10 cellular contexts compared by ENCODE assay signal in genomic region chr12:107356266-107356936, GRCh38.
DNase-seq lines count a peak whose midpoint lies in the region; FAIRE-seq and TF ChIP-seq lines count a peak whose summit lies in the region.
"Had no signal": no experiment of that assay in that cellular context is flagged by ENCODE, and none has a peak within 500 bp of the region (broad histone marks: within the 10 kb centered on the region; RNA-seq: fewer than 3 reads in every experiment).

No MANE protein-coding gene starts in this region.

- H4K20me1 ChIP-seq in BLaER1 treated with 17β-estradiol and CSF1 and Interleukin-3, amounts not matched to agents 10 nM and 100 nM, result no peaks in the 10 kb centered on the region; a peak in 1 of 22 replicates
- H4K20me1 ChIP-seq in keratinocyte (ENCODE audit: control insufficient read depth, extremely low read depth, insufficient read depth, low read length), result peaks cover 3% of the 10 kb centered on the region
- H4K20me1 ChIP-seq in neural progenitor cell (ENCODE audit: low read depth), result no peaks in the 10 kb centered on the region

- no peak overlapping the region for H3K9ac ChIP-seq in BLaER1 treated with 17β-estradiol and CSF1 and Interleukin-3, amounts not matched to agents 10 nM and 100 nM
- H3K9ac ChIP-seq in adipocyte (ENCODE audit: low read length) (no peak overlapping the region), keratinocyte (ENCODE audit: control insufficient read depth, extremely low read depth, insufficient read depth, low read length) (no peak overlapping the region), neural progenitor cell (no peak overlapping the region)

- peaks cover 0 to 12% (median 0%) of the 10 kb centered on the region in 11 experiments; a peak in 1 of 22 replicates for H3K36me3 ChIP-seq in BLaER1 treated with 17β-estradiol and CSF1 and Interleukin-3, amounts not matched to agents 10 nM and 100 nM
- no peaks in the 10 kb centered on the region for H3K36me3 ChIP-seq in adipocyte (ENCODE audit: control insufficient read depth, insufficient read depth, low read length, severe bottlenecking)
- H3K36me3 ChIP-seq in keratinocyte (ENCODE audit: control insufficient read depth in 2 of 2, extremely low read depth in 1 of 2, insufficient read depth in 2 of 2, low read length in 2 of 2), result no peaks in the 10 kb centered on the region
- no peaks in the 10 kb centered on the region for H3K36me3 ChIP-seq in CD8-positive, alpha-beta memory T cell (ENCODE audit: insufficient read depth, low read length)
- no peaks in the 10 kb centered on the region for H3K36me3 ChIP-seq in neural progenitor cell

- no peaks in the 10 kb centered on the region for H3K27me3 ChIP-seq in BLaER1 treated with 17β-estradiol and CSF1 and Interleukin-3, amounts not matched to agents 10 nM and 100 nM
- H3K27me3 ChIP-seq in adipocyte (replicated peaks; ENCODE audit: control insufficient read depth, insufficient read depth, low read length) (peaks cover 12% of the 10 kb centered on the region), keratinocyte (ENCODE audit: control insufficient read depth, extremely low read depth, insufficient read depth, low read length) (no peaks in the 10 kb centered on the region), neural progenitor cell (no peaks in the 10 kb centered on the region)
- H3K27me3 ChIP-seq in CD8-positive, alpha-beta memory T cell (ENCODE audit: insufficient read depth, low read length, poor library complexity, severe bottlenecking), result no peaks in the 10 kb centered on the region

- H3K27ac Mint-ChIP-seq in HFFc6 (no peak overlapping the region), neural progenitor cell (no peak overlapping the region)
- H3K27ac Mint-ChIP-seq in CD8-positive, alpha-beta memory T cell, result peak overlapping the region in 2 of 8 donors; percentile 8 to 47
- H3K27ac Mint-ChIP-seq: activated T-cell treated with anti-CD3 and anti-CD28 coated beads, Interleukin-2, amount 50 U/mL, for 24 hours; memory B cell had no signal

- peaks cover 29 to 78% (median 55%) of the 10 kb centered on the region in 10 experiments for H3K4me1 ChIP-seq in BLaER1 treated with 17β-estradiol and CSF1 and Interleukin-3, amounts not matched to agents 10 nM and 100 nM
- H3K4me1 ChIP-seq in adipocyte (ENCODE audit: control insufficient read depth, insufficient read depth, low read length) (peaks cover 18% of the 10 kb centered on the region), keratinocyte (ENCODE audit: control insufficient read depth, extremely low read depth, insufficient read depth, low read length) (peaks cover 45% of the 10 kb centered on the region), neural progenitor cell (no peaks in the 10 kb centered on the region)
- H3K4me1 ChIP-seq in CD8-positive, alpha-beta memory T cell (ENCODE audit: insufficient read depth, low read length), result peaks cover 28% of the 10 kb centered on the region

- peak overlapping the region in 2 of 11 experiments; percentile 31 to 35; a peak in 5 of 22 replicates for H3K27ac ChIP-seq in BLaER1 treated with 17β-estradiol and CSF1 and Interleukin-3, amounts not matched to agents 10 nM and 100 nM
- no peak overlapping the region for H3K27ac ChIP-seq in keratinocyte (ENCODE audit: control insufficient read depth, insufficient read depth, low read length)
- no peak overlapping the region for H3K27ac ChIP-seq in CD8-positive, alpha-beta memory T cell (ENCODE audit: low read depth, low read length)
- no peak overlapping the region for H3K27ac ChIP-seq in neural progenitor cell

- no peak overlapping the region for H3K4me3 ChIP-seq in BLaER1 treated with 17β-estradiol and CSF1 and Interleukin-3, amounts not matched to agents 10 nM and 100 nM
- H3K4me3 ChIP-seq in adipocyte (ENCODE audit: low read length) (no peak overlapping the region), keratinocyte (ENCODE audit: control insufficient read depth in 2 of 3, extremely low read depth in 1 of 3, insufficient read depth in 2 of 3, low read depth in 1 of 3, low read length in 3 of 3) (no peak overlapping the region), neural progenitor cell (no peak overlapping the region)
- H3K4me3 ChIP-seq in CD8-positive, alpha-beta memory T cell (ENCODE audit: low read length), result no peak overlapping the region

- DNase-seq in HFFc6 (peak; percentile 38), adipocyte (ENCODE audit: low read depth) (peak; percentile 59), keratinocyte (ENCODE audit: low read depth, low spot score) (no peak), cerebellar nuclear complex (lab: John Stamatoyannopoulos, UW) (no peak), neural progenitor cell (ENCODE audit: low spot score) (no peak)
- DNase-seq in CD8-positive, alpha-beta memory T cell, result no peak
- DNase-seq: activated T-cell treated with anti-CD3 and anti-CD28 coated beads, Interleukin-2, amount 50 U/mL, for 24 hours; head of caudate nucleus had no signal

- H3K4me2 ChIP-seq in BLaER1 treated with 17β-estradiol and CSF1 and Interleukin-3, amounts not matched to agents 10 nM and 100 nM, result peak overlapping the region in 8 of 11 experiments; percentile 9 to 97 (median 68); a peak in 12 of 22 replicates
- H3K4me2 ChIP-seq in keratinocyte (ENCODE audit: control insufficient read depth, extremely low read depth, insufficient read depth, low read depth, low read length) (no peak overlapping the region), neural progenitor cell (no peak overlapping the region)

- H3K9me1 ChIP-seq in keratinocyte (ENCODE audit: control insufficient read depth, extremely low read depth, insufficient read depth, low read length), result no peaks in the 10 kb centered on the region

- no peak overlapping the region for H2AFZ ChIP-seq in keratinocyte (ENCODE audit: control insufficient read depth, low read length)
- H2AFZ ChIP-seq in neural progenitor cell (replicated peaks), result no peak overlapping the region

- H3K27me3 Mint-ChIP-seq in HFFc6 (ENCODE audit: insufficient read depth) (peaks cover 3% of the 10 kb centered on the region; the same call in 1 of the 2 replicates), neural progenitor cell (ENCODE audit: insufficient read depth, low read depth) (peaks cover 9% of the 10 kb centered on the region)
- peaks cover 2 to 5% of the 10 kb centered on the region in 2 donors for H3K27me3 Mint-ChIP-seq in CD8-positive, alpha-beta memory T cell
- H3K27me3 Mint-ChIP-seq: activated T-cell treated with anti-CD3 and anti-CD28 coated beads, Interleukin-2, amount 50 U/mL, for 24 hours had no signal

- H3K36me3 Mint-ChIP-seq in HFFc6 (ENCODE audit: low read depth) (no peaks in the 10 kb centered on the region), neural progenitor cell (peaks cover 2% of the 10 kb centered on the region)
- H3K36me3 Mint-ChIP-seq in CD8-positive, alpha-beta memory T cell, result peaks cover 0 to 3% (median 2%) of the 10 kb centered on the region in 3 donors
- H3K36me3 Mint-ChIP-seq: memory B cell had no signal

- CTCF ChIA-PET in CD8-positive, alpha-beta memory T cell (lab: Charles Lee), result interaction anchor here (0.9 to 1.2 kb wide), 2 partner anchors 36 to 38 kb away, joined by 3 read pairs; no protein-coding TSS in a partner anchor

- peaks cover 28% of the 10 kb centered on the region for H3K9me3 Mint-ChIP-seq in HFFc6
- H3K9me3 Mint-ChIP-seq in CD8-positive, alpha-beta memory T cell, result no peaks in the 10 kb centered on the region
- H3K9me3 Mint-ChIP-seq in neural progenitor cell, result peaks cover 16% of the 10 kb centered on the region
- H3K9me3 Mint-ChIP-seq: activated T-cell treated with anti-CD3 and anti-CD28 coated beads, Interleukin-2, amount 50 U/mL, for 24 hours; memory B cell had no signal

- dilution Hi-C loops in keratinocyte (cut with MboI; ENCODE audit: extremely low pct_ligation_motif_present, low sequenced_read_pairs), result no loop called here

- peaks cover 2% of the 10 kb centered on the region for H3K79me2 ChIP-seq in keratinocyte (ENCODE audit: control insufficient read depth, insufficient read depth, low read length)
- H3K79me2 ChIP-seq in neural progenitor cell (ENCODE audit: low read depth), result no peaks in the 10 kb centered on the region

- POLR2A ChIA-PET in CD8-positive, alpha-beta memory T cell (lab: Charles Lee), result no interaction called here

- peaks cover 10% of the 10 kb centered on the region for H3K4me1 Mint-ChIP-seq in HFFc6 (ENCODE audit: low read depth)
- peaks cover 39 to 49% (median 40%) of the 10 kb centered on the region in 3 donors for H3K4me1 Mint-ChIP-seq in CD8-positive, alpha-beta memory T cell
- no peaks in the 10 kb centered on the region for H3K4me1 Mint-ChIP-seq in neural progenitor cell
- H3K4me1 Mint-ChIP-seq: memory B cell had no signal

- TF ChIP-seq CTCF in HFFc6 (IDR thresholded peaks at IDR 0.05) (no peak), keratinocyte (optimal IDR thresholded peaks at IDR 0.05 in 1 of 3, IDR thresholded peaks at IDR 0.05 in 1 of 3, conservative IDR thresholded peaks at IDR 0.05 in 1 of 3; ENCODE audit: extremely low read depth in 1 of 3, insufficient read depth in 2 of 3, low read length in 3 of 3) (no peak), neural progenitor cell (IDR thresholded peaks at IDR 0.05) (no peak)

- peak; percentile 69 for FAIRE-seq in keratinocyte (lab: Jason Lieb, UNC)

- no peaks in the 10 kb centered on the region for H3F3A ChIP-seq in neural progenitor cell (ENCODE audit: low read depth)

- peaks cover 0 to 14% (median 9%) of the 10 kb centered on the region in 11 experiments; a peak in 14 of 22 replicates for H3K9me3 ChIP-seq in BLaER1 treated with 17β-estradiol and CSF1 and Interleukin-3, amounts not matched to agents 10 nM and 100 nM (replicated peaks in 1 of 11)
- H3K9me3 ChIP-seq in adipocyte (ENCODE audit: control insufficient read depth, low read length) (no peaks in the 10 kb centered on the region), keratinocyte (ENCODE audit: control insufficient read depth, low read depth, low read length) (no peaks in the 10 kb centered on the region), neural progenitor cell (ENCODE audit: low read depth) (no peaks in the 10 kb centered on the region)
- H3K9me3 ChIP-seq in CD8-positive, alpha-beta memory T cell (ENCODE audit: low read length), result no peaks in the 10 kb centered on the region

- H3K4me3 Mint-ChIP-seq in HFFc6 (no peak overlapping the region), neural progenitor cell (no peak overlapping the region)
- no peak overlapping the region for H3K4me3 Mint-ChIP-seq in CD8-positive, alpha-beta memory T cell
- H3K4me3 Mint-ChIP-seq: activated T-cell treated with anti-CD3 and anti-CD28 coated beads, Interleukin-2, amount 50 U/mL, for 24 hours; memory B cell had no signal

Comparison
In these comparisons a context has a peak if more than half of its experiments do, and no peak if none do; other contexts are left out.
1. H3K4me2 ChIP-seq: peak in BLaER1 treated with 17β-estradiol and CSF1 and Interleukin-3, amounts not matched to agents 10 nM and 100 nM (8 of 11); none in keratinocyte (single experiment) and neural progenitor cell (single experiment).
2. DNase-seq: peak in HFFc6 (single experiment) and adipocyte (single experiment); none in keratinocyte (single experiment), CD8-positive, alpha-beta memory T cell (0 of 5), cerebellar nuclear complex (0 of 2) and neural progenitor cell (single experiment).